In the genomic region with DNA sequence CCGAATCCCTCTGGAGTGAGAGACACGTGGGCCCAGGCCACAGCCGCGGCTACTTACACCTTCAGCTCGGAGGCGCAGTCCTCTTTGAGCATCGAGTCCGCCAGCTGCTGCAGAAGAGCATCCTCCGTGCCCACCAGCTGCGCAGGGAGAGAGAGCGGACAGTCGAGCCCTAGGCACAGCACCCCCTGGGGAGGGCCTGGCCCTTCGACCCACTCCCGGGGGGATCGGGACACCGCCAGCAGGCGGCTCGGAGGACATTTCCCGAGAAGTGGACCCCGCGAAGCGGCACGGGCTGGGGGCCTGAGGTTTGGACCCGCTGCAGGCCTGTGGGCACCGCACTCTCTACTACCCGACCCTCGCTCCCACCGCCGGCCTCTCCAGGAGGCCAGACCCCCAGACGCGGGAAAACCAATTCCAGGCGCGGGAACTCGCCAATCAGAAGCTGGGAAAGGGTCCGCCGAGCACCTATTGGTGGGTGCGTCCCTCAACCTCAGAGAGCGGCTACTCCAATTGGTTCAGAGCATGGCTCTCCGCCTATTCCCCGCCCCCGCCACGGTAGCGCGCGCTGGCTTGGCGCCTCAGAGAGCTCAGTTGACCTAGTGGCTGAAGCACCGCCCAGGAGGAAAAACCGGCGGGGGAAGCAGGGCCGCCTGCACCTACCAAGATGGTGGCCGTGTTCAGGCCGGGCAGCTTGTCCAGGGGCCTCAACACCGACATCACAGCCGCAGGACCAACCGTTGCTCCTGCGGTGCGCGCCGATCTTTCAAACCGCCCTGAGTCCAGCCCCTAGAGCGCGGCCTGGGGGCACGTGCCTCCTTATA, we compare ENCODE assay signal across 8 cellular contexts. TPM values are rescaled to one million over a fixed set of nuclear protein-coding genes. Genes with fewer than 3 reads are reported as not detected.
DNase-seq lines count a peak whose midpoint lies in the region; ATAC-seq and TF ChIP-seq lines count a peak whose summit lies in the region.

CENPM (minus strand) TSS at position 793 of the 821 bp plus-strand sequence; CDS start at position 717, 76 bp downstream.

- peak within 1 kb of the TSS; percentile 93 for H3K27ac Mint-ChIP-seq in activated T-helper 2 cell treated with anti-CD3 and anti-CD28 coated beads, Interferon-gamma antibody, Interleukin-2, Interleukin-4, amounts not matched to agents 10 μg/mL and 5 μg/mL and 100 μg/mL, durations not matched to agents 14 hours and 24 hours and 36 hours
- H3K27ac Mint-ChIP-seq in naive thymus-derived CD8-positive, alpha-beta T cell, result peak within 1 kb of the TSS in 7 of 10 donors; percentile 44 to 86 (median 75)
- H3K27ac Mint-ChIP-seq in stimulated activated naive B cell treated with anti-CD40 and anti-IgM and Interleukin-4, amounts not matched to agents 10 μg/mL and 1 μg/mL and 100 μg/mL, for 72 hours, result peak within 1 kb of the TSS; percentile 93

- H3K9me3 Mint-ChIP-seq in activated T-helper 2 cell treated with anti-CD3 and anti-CD28 coated beads, Interferon-gamma antibody, Interleukin-2, Interleukin-4, amounts not matched to agents 10 μg/mL and 5 μg/mL and 100 μg/mL, durations not matched to agents 14 hours and 24 hours and 36 hours, result no peaks in the 10 kb centered on the region
- H3K9me3 Mint-ChIP-seq in naive thymus-derived CD8-positive, alpha-beta T cell, result no peaks in the 10 kb centered on the region
- no peaks in the 10 kb centered on the region for H3K9me3 Mint-ChIP-seq in stimulated activated naive B cell treated with anti-CD40 and anti-IgM and Interleukin-4, amounts not matched to agents 10 μg/mL and 1 μg/mL and 100 μg/mL, for 72 hours

- POLR2A ChIA-PET in naive thymus-derived CD8-positive, alpha-beta T cell (lab: Charles Lee), result interaction anchor here (0.5 to 2.2 kb wide), 13 partner anchors 20 to 499 kb away, joined by 3 to 10 read pairs (median 4); partner anchors contain the start of genes CCDC134, SMDT1, SNU13 and SREBF2

- peaks cover 32% of the 10 kb centered on the region for H3K4me1 Mint-ChIP-seq in activated T-helper 2 cell treated with anti-CD3 and anti-CD28 coated beads, Interferon-gamma antibody, Interleukin-2, Interleukin-4, amounts not matched to agents 10 μg/mL and 5 μg/mL and 100 μg/mL, durations not matched to agents 14 hours and 24 hours and 36 hours (ENCODE audit: low read depth)
- peaks cover under 1 to 22% (median 13%) of the 10 kb centered on the region in 4 donors for H3K4me1 Mint-ChIP-seq in naive thymus-derived CD8-positive, alpha-beta T cell
- H3K4me1 Mint-ChIP-seq in stimulated activated naive B cell treated with anti-CD40 and anti-IgM and Interleukin-4, amounts not matched to agents 10 μg/mL and 1 μg/mL and 100 μg/mL, for 72 hours, result peaks cover 37 to 58% of the 10 kb centered on the region in 2 donors

- peak; percentile 93 to 94 for ATAC-seq in naive thymus-derived CD8-positive, alpha-beta T cell
- peak; percentile 93 to 96 for ATAC-seq in stimulated activated naive B cell treated with anti-CD40 and anti-IgM and Interleukin-4, amounts not matched to agents 10 μg/mL and 1 μg/mL and 100 μg/mL, for 72 hours (replicated peaks)

- H3K36me3 Mint-ChIP-seq in activated T-helper 2 cell treated with anti-CD3 and anti-CD28 coated beads, Interferon-gamma antibody, Interleukin-2, Interleukin-4, amounts not matched to agents 10 μg/mL and 5 μg/mL and 100 μg/mL, durations not matched to agents 14 hours and 24 hours and 36 hours (ENCODE audit: low read depth), result peaks cover 38% of the 10 kb centered on the region
- H3K36me3 Mint-ChIP-seq in naive thymus-derived CD8-positive, alpha-beta T cell, result no peaks in the 10 kb centered on the region
- H3K36me3 Mint-ChIP-seq in stimulated activated naive B cell treated with anti-CD40 and anti-IgM and Interleukin-4, amounts not matched to agents 10 μg/mL and 1 μg/mL and 100 μg/mL, for 72 hours, result peaks cover 15 to 26% of the 10 kb centered on the region in 2 donors

- no peaks in the 10 kb centered on the region for H3K27me3 Mint-ChIP-seq in activated T-helper 2 cell treated with anti-CD3 and anti-CD28 coated beads, Interferon-gamma antibody, Interleukin-2, Interleukin-4, amounts not matched to agents 10 μg/mL and 5 μg/mL and 100 μg/mL, durations not matched to agents 14 hours and 24 hours and 36 hours (ENCODE audit: low read depth)
- H3K27me3 Mint-ChIP-seq in naive thymus-derived CD8-positive, alpha-beta T cell, result no peaks in the 10 kb centered on the region
- peaks cover 4 to 6% of the 10 kb centered on the region in 2 donors for H3K27me3 Mint-ChIP-seq in stimulated activated naive B cell treated with anti-CD40 and anti-IgM and Interleukin-4, amounts not matched to agents 10 μg/mL and 1 μg/mL and 100 μg/mL, for 72 hours

- peak within 1 kb of the TSS; percentile 97 for H3K4me3 Mint-ChIP-seq in activated T-helper 2 cell treated with anti-CD3 and anti-CD28 coated beads, Interferon-gamma antibody, Interleukin-2, Interleukin-4, amounts not matched to agents 10 μg/mL and 5 μg/mL and 100 μg/mL, durations not matched to agents 14 hours and 24 hours and 36 hours (ENCODE audit: low read depth)
- H3K4me3 Mint-ChIP-seq in naive thymus-derived CD8-positive, alpha-beta T cell, result peak within 1 kb of the TSS; percentile 85 to 95 (median 91)
- H3K4me3 Mint-ChIP-seq in stimulated activated naive B cell treated with anti-CD40 and anti-IgM and Interleukin-4, amounts not matched to agents 10 μg/mL and 1 μg/mL and 100 μg/mL, for 72 hours, result peak within 1 kb of the TSS; percentile 90 to 92

- intact Hi-C loops in activated T-helper 2 cell treated with anti-CD3 and anti-CD28 coated beads, Interferon-gamma antibody, Interleukin-2, Interleukin-4, amounts not matched to agents 10 μg/mL and 5 μg/mL and 100 μg/mL, durations not matched to agents 14 hours and 24 hours and 36 hours (cut with micrococcal nuclease), result loop anchor here (5.0 kb wide), 1 partner anchor 126 kb away; the partner anchor contains the start of genes NAGA and PHETA2

- TF ChIP-seq POLR2A in Raji (IDR thresholded peaks at IDR 0.05; ENCODE audit: insufficient read depth, low read depth, low read length), result peak; percentile 79

- DNase-seq in ELR (ENCODE audit: low read depth) (peak; percentile 98), H4 (ENCODE audit: low spot score) (peak; percentile 95), LoVo (ENCODE audit: low spot score) (peak; percentile 95), fibroblast of peridontal ligament (ENCODE audit: extremely low read depth) (peak; percentile 88)
- peak; percentile 93 for DNase-seq in activated T-helper 2 cell treated with anti-CD3 and anti-CD28 coated beads, Interferon-gamma antibody, Interleukin-2, Interleukin-4, amounts not matched to agents 10 μg/mL and 5 μg/mL and 100 μg/mL, durations not matched to agents 14 hours and 24 hours and 36 hours (ENCODE audit: low spot score)
- peak; percentile 71 to 88 (median 78) for DNase-seq in naive thymus-derived CD8-positive, alpha-beta T cell
- DNase-seq in stimulated activated naive B cell treated with anti-CD40 and anti-IgM and Interleukin-4, amounts not matched to agents 10 μg/mL and 1 μg/mL and 100 μg/mL, for 72 hours, result peak; percentile 91

RNA-seq across cellular contexts. Expression of gene CENPM, which starts in this region (rescaled TPM):
- 52.7 and 62.4 TPM in 2 replicates for total RNA-seq in H4 (2014; rRNA removed; shearing (Covaris generic))
- 58.6 and 59.3 TPM in 2 replicates for total RNA-seq in activated T-helper 2 cell treated with anti-CD3 and anti-CD28 coated beads, Interferon-gamma antibody, Interleukin-2, Interleukin-4, amounts not matched to agents 10 μg/mL and 5 μg/mL and 100 μg/mL, durations not matched to agents 14 hours and 24 hours and 36 hours
- 1 to 10 TPM; 3.2 to 3.6 TPM for total RNA-seq in naive thymus-derived CD8-positive, alpha-beta T cell
- 1 to 10 TPM; 2.1 to 7.2 (median 2.3) TPM for polyA plus RNA-seq in naive thymus-derived CD8-positive, alpha-beta T cell

Comparison
In these comparisons a context has a peak if more than half of its experiments do, and no peak if none do; other contexts are left out.
1. Peak in every context shown above with its lines: DNase-seq and ATAC-seq.
2. RNA of gene CENPM (total RNA-seq): 52.7 to 62.4 TPM in H4 and 58.6 to 59.3 TPM in activated T-helper 2 cell treated with anti-CD3 and anti-CD28 coated beads, Interferon-gamma antibody, Interleukin-2, Interleukin-4, amounts not matched to agents 10 μg/mL and 5 μg/mL and 100 μg/mL, durations not matched to agents 14 hours and 24 hours and 36 hours; 3.2 to 3.6 TPM in naive thymus-derived CD8-positive, alpha-beta T cell; every median in the first group is over 10 times any median in the second.